In the genomic region with DNA sequence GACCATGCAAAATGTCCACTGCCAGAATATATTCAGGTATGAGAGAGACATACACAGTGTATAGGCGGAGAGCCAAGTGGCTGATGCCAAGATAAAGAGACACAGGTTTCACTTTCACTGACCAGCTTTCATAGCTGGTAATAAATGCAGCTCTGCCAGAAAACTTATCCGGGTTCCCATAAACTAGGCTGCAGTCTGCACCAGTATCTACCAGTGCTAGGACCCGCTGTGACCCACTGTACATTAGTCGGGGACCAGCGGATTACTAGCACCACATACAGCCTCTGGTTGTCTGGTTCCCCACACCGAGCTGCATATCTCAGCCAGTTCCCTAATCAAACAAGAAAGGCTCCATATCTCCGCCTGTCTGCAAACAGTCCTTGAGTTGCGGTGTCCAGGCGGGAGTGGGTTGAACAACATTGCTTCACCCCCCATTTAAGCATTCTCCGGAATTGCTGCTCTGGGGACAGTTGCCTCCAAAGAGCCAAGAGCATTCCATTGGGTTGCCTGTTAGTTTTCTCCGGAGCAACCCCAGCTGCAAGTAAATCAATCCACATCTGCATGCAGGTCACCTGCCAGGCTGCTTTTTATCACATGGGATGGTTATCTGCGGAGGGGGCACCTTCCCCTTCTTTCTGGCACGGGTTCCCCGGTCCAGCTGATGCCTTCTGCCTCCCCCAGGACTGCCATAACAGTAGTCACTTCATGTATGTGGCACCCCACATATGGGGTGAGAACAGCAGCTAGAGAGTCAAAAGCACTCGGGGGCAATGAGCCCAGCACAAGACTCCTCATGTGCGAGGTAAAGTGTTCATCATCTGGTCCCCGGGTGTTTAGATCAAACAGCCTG, we compare ENCODE assay signal across 1 cellular context.
TF ChIP-seq lines count a peak whose summit lies in the region.

No MANE protein-coding gene starts in this region.

TF ChIP-seq in HepG2, 621 proteins besides CTCF, POLR2A, EP300 and RAD21 (continued from another document):
- TF ChIP-seq, protein P1, sequence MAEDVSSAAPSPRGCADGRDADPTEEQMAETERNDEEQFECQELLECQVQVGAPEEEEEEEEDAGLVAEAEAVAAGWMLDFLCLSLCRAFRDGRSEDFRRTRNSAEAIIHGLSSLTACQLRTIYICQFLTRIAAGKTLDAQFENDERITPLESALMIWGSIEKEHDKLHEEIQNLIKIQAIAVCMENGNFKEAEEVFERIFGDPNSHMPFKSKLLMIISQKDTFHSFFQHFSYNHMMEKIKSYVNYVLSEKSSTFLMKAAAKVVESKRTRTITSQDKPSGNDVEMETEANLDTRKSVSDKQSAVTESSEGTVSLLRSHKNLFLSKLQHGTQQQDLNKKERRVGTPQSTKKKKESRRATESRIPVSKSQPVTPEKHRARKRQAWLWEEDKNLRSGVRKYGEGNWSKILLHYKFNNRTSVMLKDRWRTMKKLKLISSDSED (CRISPR knock-in tag; IDR thresholded peaks at IDR 0.05) = no peak
- no peak for TF ChIP-seq CREB1 (IDR thresholded peaks at IDR 0.05)
- TF ChIP-seq CREB1 (CRISPR knock-in tag; IDR thresholded peaks at IDR 0.05) = no peak
- TF ChIP-seq PHF20 (CRISPR knock-in tag; IDR thresholded peaks at IDR 0.05) = no peak
- peak; percentile 43; the same call in 1 of the 2 replicates for TF ChIP-seq ZNF709 (CRISPR knock-in tag; IDR thresholded peaks at IDR 0.05)
- no peak for TF ChIP-seq ZNF567 (CRISPR knock-in tag; IDR thresholded peaks at IDR 0.05; ENCODE audit: borderline replicate concordance)
- TF ChIP-seq SMYD3 (CRISPR knock-in tag; IDR thresholded peaks at IDR 0.05) = 0 out of 2 replicates have a peak, but pooled peaks have one; percentile 42
- TF ChIP-seq ZNF296 (CRISPR knock-in tag; conservative IDR thresholded peaks at IDR 0.05) = no peak
- peak; percentile 75 for TF ChIP-seq ASH2L (IDR thresholded peaks at IDR 0.05; ENCODE audit: insufficient read length, low read depth, low read length)
- TF ChIP-seq CHCHD3 (CRISPR knock-in tag; IDR thresholded peaks at IDR 0.05) = no peak
- TF ChIP-seq RBM22 (optimal IDR thresholded peaks at IDR 0.05; ENCODE audit: low read length) = peak; percentile 43
- TF ChIP-seq SMARCC2 (IDR thresholded peaks at IDR 0.05) = no peak
- no peak; the same call in 1 of the 2 replicates for TF ChIP-seq MYNN (CRISPR knock-in tag; IDR thresholded peaks at IDR 0.05; ENCODE audit: low read depth)
- no peak for TF ChIP-seq ZNF572 (CRISPR knock-in tag; IDR thresholded peaks at IDR 0.05)
- TF ChIP-seq ZSCAN12 (CRISPR knock-in tag; IDR thresholded peaks at IDR 0.05) = no peak
- no peak for TF ChIP-seq SNAPC2 (CRISPR knock-in tag; IDR thresholded peaks at IDR 0.05)
- no peak for TF ChIP-seq MATR3 (CRISPR knock-in tag; IDR thresholded peaks at IDR 0.05)
- no peak for TF ChIP-seq ZSCAN25 (CRISPR knock-in tag; IDR thresholded peaks at IDR 0.05)
- TF ChIP-seq ZNF136 (CRISPR knock-in tag; IDR thresholded peaks at IDR 0.05; ENCODE audit: low read depth) = 0 out of 2 replicates have a peak, but pooled peaks have one; percentile 82
- TF ChIP-seq NR2F6 (IDR thresholded peaks at IDR 0.05) = peak; percentile 58; the same call in 1 of the 2 replicates
- TF ChIP-seq NR2F6 (CRISPR knock-in tag; IDR thresholded peaks at IDR 0.05) = peak; percentile 51
- no peak for TF ChIP-seq ZFP82 (CRISPR knock-in tag; IDR thresholded peaks at IDR 0.05; ENCODE audit: borderline replicate concordance)
- TF ChIP-seq ZNF264 (CRISPR knock-in tag; IDR thresholded peaks at IDR 0.05) = no peak
- TF ChIP-seq, protein P2, sequence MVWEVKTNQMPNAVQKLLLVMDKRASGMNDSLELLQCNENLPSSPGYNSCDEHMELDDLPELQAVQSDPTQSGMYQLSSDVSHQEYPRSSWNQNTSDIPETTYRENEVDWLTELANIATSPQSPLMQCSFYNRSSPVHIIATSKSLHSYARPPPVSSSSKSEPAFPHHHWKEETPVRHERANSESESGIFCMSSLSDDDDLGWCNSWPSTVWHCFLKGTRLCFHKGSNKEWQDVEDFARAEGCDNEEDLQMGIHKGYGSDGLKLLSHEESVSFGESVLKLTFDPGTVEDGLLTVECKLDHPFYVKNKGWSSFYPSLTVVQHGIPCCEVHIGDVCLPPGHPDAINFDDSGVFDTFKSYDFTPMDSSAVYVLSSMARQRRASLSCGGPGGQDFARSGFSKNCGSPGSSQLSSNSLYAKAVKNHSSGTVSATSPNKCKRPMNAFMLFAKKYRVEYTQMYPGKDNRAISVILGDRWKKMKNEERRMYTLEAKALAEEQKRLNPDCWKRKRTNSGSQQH (CRISPR knock-in tag; IDR thresholded peaks at IDR 0.05; ENCODE audit: low read depth) = no peak
